ENCODE assay signal across 14 cellular contexts in genomic region chr3:33019981-33020380, GRCh38.
"Had no signal": no experiment of that assay in that cellular context is flagged by ENCODE, and none has a peak within 500 bp of the region (broad histone marks: within the 10 kb centered on the region; RNA-seq: fewer than 3 reads in every experiment).

No MANE protein-coding gene starts in this region.

- H3K36me3 ChIP-seq: neural progenitor cell, ovary had no signal

- H3K4me3 Mint-ChIP-seq: activated CD8-positive, alpha-beta memory T cell treated with anti-CD3 and anti-CD28 coated beads, Interleukin-2, amount 10 ng/mL, durations not matched to agents 7 days and 5 days; brain; endodermal cell; neural progenitor cell had no signal

- DNase-seq: activated CD4-positive, alpha-beta T cell treated with anti-CD3 and anti-CD28 coated beads for 1 hour; activated CD8-positive, alpha-beta memory T cell treated with anti-CD3 and anti-CD28 coated beads, Interleukin-2, amount 10 ng/mL, durations not matched to agents 7 days and 5 days; activated naive CD4-positive, alpha-beta T cell treated with anti-CD3 and anti-CD28 coated beads, Interleukin-2, amount 50 U/mL, for 16 hours; amygdala; endodermal cell; erythroblast; kidney; ovary; stimulated activated CD4-positive, alpha-beta T cell treated with anti-CD3 and anti-CD28 coated beads, Interleukin-2, amount 100 ng/mL, for 48 hours; stimulated activated CD8-positive, alpha-beta memory T cell treated with anti-CD3 and anti-CD28 coated beads, Interleukin-4, amount 100 ng/mL, for 48 hours; thyroid gland had no signal

- ATAC-seq: activated CD8-positive, alpha-beta memory T cell treated with anti-CD3 and anti-CD28 coated beads, Interleukin-2, amount 10 ng/mL, durations not matched to agents 7 days and 5 days had no signal

- H3K4me3 ChIP-seq: hepatocyte, neural progenitor cell, ovary, thyroid gland had no signal

- H3K4me1 Mint-ChIP-seq: brain had no signal

- H3K27ac ChIP-seq: hepatocyte, neural progenitor cell, ovary, thyroid gland had no signal

- H3K27me3 ChIP-seq: hepatocyte, neural progenitor cell, ovary, thyroid gland had no signal

- H3K27me3 Mint-ChIP-seq: activated CD8-positive, alpha-beta memory T cell treated with anti-CD3 and anti-CD28 coated beads, Interleukin-2, amount 10 ng/mL, durations not matched to agents 7 days and 5 days; brain had no signal

- H3K4me1 ChIP-seq: thyroid gland had no signal

- H3K27ac Mint-ChIP-seq: activated CD8-positive, alpha-beta memory T cell treated with anti-CD3 and anti-CD28 coated beads, Interleukin-2, amount 10 ng/mL, durations not matched to agents 7 days and 5 days; endodermal cell; neural progenitor cell had no signal

- H3K9me3 ChIP-seq: ovary, thyroid gland had no signal

- H3K9me3 Mint-ChIP-seq: brain, endodermal cell, neural progenitor cell had no signal
